Comparison of ENCODE assay signal across 17 cellular contexts in the genomic region with DNA sequence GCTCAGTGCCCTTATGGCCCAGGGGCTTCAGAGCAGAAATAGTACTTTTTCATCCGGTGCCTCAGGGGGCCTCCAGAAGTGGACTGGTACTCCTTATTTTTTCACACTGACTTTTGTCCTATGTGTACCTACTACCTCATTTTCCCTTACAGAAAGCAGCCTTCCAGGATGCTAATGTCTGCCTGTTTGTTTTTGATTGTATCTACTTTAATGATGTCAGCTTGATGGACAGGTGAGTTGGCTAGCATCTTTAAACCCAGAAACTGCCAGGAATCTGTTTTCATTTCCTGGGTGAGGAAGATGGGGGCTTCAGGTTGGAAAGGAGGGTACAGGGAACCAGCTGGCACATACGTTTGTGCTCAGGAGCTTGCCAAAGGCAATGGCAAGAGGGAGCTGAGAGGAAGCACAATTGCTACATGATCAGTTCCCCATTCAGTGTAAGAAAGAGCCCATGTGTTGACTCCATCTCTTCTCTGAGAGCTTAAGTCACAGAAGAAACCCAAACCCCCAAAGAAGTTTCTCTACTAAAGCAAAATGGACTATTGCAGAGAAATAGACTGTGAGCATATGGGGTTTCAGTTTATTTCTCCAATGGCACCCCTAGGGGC. TPM values are rescaled to one million over a fixed set of nuclear protein-coding genes. Genes with fewer than 3 reads are reported as not detected.
A peak's percentile ranks its signal among the peaks of the same experiment; 100 is the strongest.
DNase-seq lines count a peak whose midpoint lies in the region; TF ChIP-seq lines count a peak whose summit lies in the region.
"Had no signal": no experiment of that assay in that cellular context is flagged by ENCODE, and none has a peak within 500 bp of the region (broad histone marks: within the 10 kb centered on the region; RNA-seq: fewer than 3 reads in every experiment).

No MANE protein-coding gene starts in this region.

- H3K27me3 ChIP-seq in AG04450 (ENCODE audit: control insufficient read depth, insufficient read depth, low read length) (no peaks in the 10 kb centered on the region), rectal smooth muscle tissue (ENCODE audit: control insufficient read depth, insufficient read depth, low read length) (no peaks in the 10 kb centered on the region), ovary (no peaks in the 10 kb centered on the region)
- H3K27me3 ChIP-seq: heart left ventricle had no signal

- peaks cover 77% of the 10 kb centered on the region for H3K36me3 Mint-ChIP-seq in dendritic cell treated with granulocyte-macrophage colony-stimulating factor and Interleukin-4, amounts not matched to agents 40 ng/mL and 50 ng/mL, for 4 days (ENCODE audit: low read depth)

- H3K9me3 ChIP-seq in AG04450 (ENCODE audit: control insufficient read depth, insufficient read depth, low read length) (no peaks in the 10 kb centered on the region), ovary (no peaks in the 10 kb centered on the region)
- H3K9me3 ChIP-seq: heart left ventricle had no signal

- H3K9me3 Mint-ChIP-seq in dendritic cell treated with granulocyte-macrophage colony-stimulating factor and Interleukin-4, amounts not matched to agents 40 ng/mL and 50 ng/mL, for 4 days: no peaks in the 10 kb centered on the region
- H3K9me3 Mint-ChIP-seq: activated T-helper 1 cell treated with anti-CD3 and anti-CD28 coated beads, Interleukin-12 subunit alpha, Interleukin-12 subunit beta, Interleukin-2, Interleukin-4 antibody, amounts not matched to agents 30 ng/mL and 10 ng/mL and 1 ng/mL, durations not matched to agents 14 hours and 24 hours and 36 hours; CD4-positive, CD25-positive, alpha-beta regulatory T cell had no signal

- DNase-seq in AG04450 (ENCODE audit: low read depth, low spot score) (no peak), MV-4-11 (lab: John Stamatoyannopoulos, UW) (peak; percentile 68), GM13976 (ENCODE audit: low spot score) (no peak), ovary (no peak), NCI-H2227 (lab: John Stamatoyannopoulos, UW; ENCODE audit: unreplicated experiment) (no peak), nucleus accumbens (lab: John Stamatoyannopoulos, UW) (no peak)
- DNase-seq: activated CD4-positive, alpha-beta T cell treated with anti-CD3 and anti-CD28 coated beads for 4 hours; CD4-positive, CD25-positive, alpha-beta regulatory T cell; GM23248; KBM-7; NCI-H510A treated with DMSO at 0.1 percent for 48 hours; stimulated activated CD4-positive, alpha-beta T cell treated with anti-CD3 and anti-CD28 coated beads, Interleukin-4, amount 100 ng/mL, for 24 hours had no signal

- H3K4me3 Mint-ChIP-seq in dendritic cell treated with granulocyte-macrophage colony-stimulating factor and Interleukin-4, amounts not matched to agents 40 ng/mL and 50 ng/mL, for 4 days: no peak overlapping the region
- H3K4me3 Mint-ChIP-seq: activated naive CD8-positive, alpha-beta T cell; activated T-helper 1 cell treated with anti-CD3 and anti-CD28 coated beads, Interleukin-12 subunit alpha, Interleukin-12 subunit beta, Interleukin-2, Interleukin-4 antibody, amounts not matched to agents 30 ng/mL and 10 ng/mL and 1 ng/mL, durations not matched to agents 14 hours and 24 hours and 36 hours had no signal

- in situ Hi-C loops in GM13976 (cut with MboI; ENCODE audit: low sequenced_read_pairs, unreplicated experiment): loop anchor here (5.0 kb wide), 1 partner anchor 121 kb away; a partner anchor contains a TSS

- H3K4me1 Mint-ChIP-seq in dendritic cell treated with granulocyte-macrophage colony-stimulating factor and Interleukin-4, amounts not matched to agents 40 ng/mL and 50 ng/mL, for 4 days (ENCODE audit: low read depth): peaks cover 43% of the 10 kb centered on the region

- POLR2A ChIA-PET in AG04450 (lab: Yijun Ruan, JAX): interaction anchor here (1.1 kb wide), 1 partner anchor 832 kb away, joined by 8 read pairs; no protein-coding TSS in a partner anchor

- TF ChIP-seq EP300 in ovary (IDR thresholded peaks at IDR 0.05): no peak

- H3K4me3 ChIP-seq in AG04450 (ENCODE audit: low read depth, low read length) (no peak overlapping the region), rectal smooth muscle tissue (ENCODE audit: low read length) (no peak overlapping the region), ovary (no peak overlapping the region)
- H3K4me3 ChIP-seq: GM23248, heart left ventricle had no signal

- peaks cover 24% of the 10 kb centered on the region for H3K4me1 ChIP-seq in rectal smooth muscle tissue (ENCODE audit: control insufficient read depth, insufficient read depth, low read length)
- peaks cover 6% of the 10 kb centered on the region for H3K4me1 ChIP-seq in ovary (ENCODE audit: insufficient read depth)

- intact Hi-C loops in dendritic cell treated with granulocyte-macrophage colony-stimulating factor and Interleukin-4, amounts not matched to agents 40 ng/mL and 50 ng/mL, for 4 days (cut with micrococcal nuclease): no loop called here
- intact Hi-C loops in ovary (cut with DNase I): loop anchor here in 1 of 4 donors (10.0 kb wide), 1 partner anchor 88 kb away; no protein-coding TSS in a partner anchor

- TF ChIP-seq CTCF in AG04450 (IDR thresholded peaks at IDR 0.05; ENCODE audit: low read depth, low read length): no peak
- no peak for TF ChIP-seq CTCF in GM13976 (IDR thresholded peaks at IDR 0.05; ENCODE audit: borderline replicate concordance, control extremely low read depth, extremely low read depth, insufficient read depth, missing control alignments)
- no peak for TF ChIP-seq CTCF in ovary (IDR thresholded peaks at IDR 0.05)

- H3K27me3 Mint-ChIP-seq in dendritic cell treated with granulocyte-macrophage colony-stimulating factor and Interleukin-4, amounts not matched to agents 40 ng/mL and 50 ng/mL, for 4 days: no peaks in the 10 kb centered on the region
- H3K27me3 Mint-ChIP-seq: activated naive CD8-positive, alpha-beta T cell; CD4-positive, CD25-positive, alpha-beta regulatory T cell had no signal

- TF ChIP-seq POLR2A in ovary (IDR thresholded peaks at IDR 0.05): no peak

- H3K27ac ChIP-seq in AG04450 (ENCODE audit: low read depth, low read length): peak overlapping the region; percentile 11
- H3K27ac ChIP-seq in rectal smooth muscle tissue (ENCODE audit: low read depth, low read length): peak overlapping the region; percentile 92
- peak overlapping the region in 1 of 2 donors; percentile 61 for H3K27ac ChIP-seq in ovary
- H3K27ac ChIP-seq: GM23248 had no signal

- WGBS in ovary, 3 donors: 83 to 93% (median 88%) methylated on average over 2 of the region's 2 CpGs

- CTCF ChIA-PET in AG04450 (lab: Charles Lee): interaction anchor here (1.1 to 4.7 kb wide), 6 partner anchors 15 to 145 kb away, joined by 3 to 41 read pairs (median 6); a partner anchor contains a TSS

- H3K9ac ChIP-seq in rectal smooth muscle tissue (ENCODE audit: low read length): no peak overlapping the region
- H3K9ac ChIP-seq: GM23248 had no signal

- H3K36me3 ChIP-seq in rectal smooth muscle tissue (ENCODE audit: control insufficient read depth, insufficient read depth, low read length) (peaks cover 13% of the 10 kb centered on the region), ovary (no peaks in the 10 kb centered on the region)

- peak overlapping the region; percentile 38 for H3K27ac Mint-ChIP-seq in dendritic cell treated with granulocyte-macrophage colony-stimulating factor and Interleukin-4, amounts not matched to agents 40 ng/mL and 50 ng/mL, for 4 days
- H3K27ac Mint-ChIP-seq: activated naive CD8-positive, alpha-beta T cell; activated T-helper 1 cell treated with anti-CD3 and anti-CD28 coated beads, Interleukin-12 subunit alpha, Interleukin-12 subunit beta, Interleukin-2, Interleukin-4 antibody, amounts not matched to agents 30 ng/mL and 10 ng/mL and 1 ng/mL, durations not matched to agents 14 hours and 24 hours and 36 hours had no signal

RNA-seq across cellular contexts. Expression of a gene that starts 16.2 kb away (rescaled TPM):
- polyA plus RNA-seq in AG04450 (2011; rRNA removed) (32.6 and 34.2 TPM in 2 replicates), ovary (10 to 100 TPM; 10.9 to 33.1 TPM)
- 66.7 and 100.0 TPM in 2 replicates for polyA minus RNA-seq in AG04450 (2011; rRNA and poly(A)+ RNA removed)
- total RNA-seq in ovary: 10 to 100 TPM; 21.0 to 63.2 (median 52.0) TPM

RNA-seq across cellular contexts. Expression of a gene that starts 35.2 kb away (rescaled TPM):
- polyA plus RNA-seq in AG04450 (2011; rRNA removed) (6.9 and 9.4 TPM in 2 replicates), ovary (10 to 100 TPM; 15.6 to 29.0 TPM)
- 6.7 and 7.5 TPM in 2 replicates for polyA minus RNA-seq in AG04450 (2011; rRNA and poly(A)+ RNA removed)
- 10 to 100 TPM; 13.2 to 23.1 (median 19.0) TPM for total RNA-seq in ovary

RNA-seq across cellular contexts. Expression of a gene that starts 35.3 kb away (rescaled TPM):
- polyA plus RNA-seq in AG04450 (2011; rRNA removed) (1.9 and 2.3 TPM in 2 replicates), ovary (1 to 10 TPM; 1.7 TPM)
- polyA minus RNA-seq in AG04450 (2011; rRNA and poly(A)+ RNA removed): 0.61 and 0.78 TPM in 2 replicates
- total RNA-seq in ovary: 1 to 10 TPM; 2.6 to 5.8 (median 3.9) TPM
